Comparison of ENCODE assay signal across 17 cellular contexts in genomic region chr12:108447168-108447840, GRCh38.
DNase-seq lines count a peak whose midpoint lies in the region; ATAC-seq and TF ChIP-seq lines count a peak whose summit lies in the region.
"Had no signal": no experiment of that assay in that cellular context is flagged by ENCODE, and none has a peak within 500 bp of the region (broad histone marks: within the 10 kb centered on the region; RNA-seq: fewer than 3 reads in every experiment).

No MANE protein-coding gene starts in this region.

- 33% methylated on average over 1 of the region's 1 CpG for WGBS in right cardiac atrium
- WGBS in right lobe of liver (ENCODE audit: insufficient coverage, low coverage, low lambda C conversion rate, missing lambda C conversion rate), result 43% methylated on average over 1 of the region's 1 CpG
- WGBS in ovary, 3 donors, result 3 to 19% (median 16%) methylated on average over 1 of the region's 1 CpG

- TF ChIP-seq POLR2A in right lobe of liver (IDR thresholded peaks at IDR 0.05), result no peak
- TF ChIP-seq POLR2A in ovary (IDR thresholded peaks at IDR 0.05), result no peak

- no peaks in the 10 kb centered on the region for H3K36me3 ChIP-seq in left ventricle myocardium inferior
- no peaks in the 10 kb centered on the region for H3K36me3 ChIP-seq in colonic mucosa
- no peaks in the 10 kb centered on the region for H3K36me3 ChIP-seq in upper lobe of right lung
- H3K36me3 ChIP-seq in right lobe of liver, result no peaks in the 10 kb centered on the region
- no peaks in the 10 kb centered on the region for H3K36me3 ChIP-seq in ovary
- H3K36me3 ChIP-seq: esophagus squamous epithelium, HAP-1, tibial nerve had no signal

- peaks cover 63% of the 10 kb centered on the region for H3K27me3 ChIP-seq in left ventricle myocardium inferior (ENCODE audit: low read depth)
- no peaks in the 10 kb centered on the region for H3K27me3 ChIP-seq in right cardiac atrium (ENCODE audit: control insufficient read depth, insufficient read depth)
- H3K27me3 ChIP-seq in colonic mucosa, result no peaks in the 10 kb centered on the region
- peaks cover 6% of the 10 kb centered on the region for H3K27me3 ChIP-seq in upper lobe of right lung
- no peaks in the 10 kb centered on the region for H3K27me3 ChIP-seq in right lobe of liver
- no peaks in the 10 kb centered on the region for H3K27me3 ChIP-seq in ovary
- H3K27me3 ChIP-seq: tibial nerve had no signal

- intact Hi-C loops in left ventricle myocardium inferior (cut with micrococcal nuclease), result no loop called here
- intact Hi-C loops in right cardiac atrium (cut with DNase I), result no loop called here
- intact Hi-C loops in colonic mucosa (cut with DNase I), result no loop called here
- intact Hi-C loops in upper lobe of right lung (cut with DNase I), result no loop called here
- intact Hi-C loops in right lobe of liver (cut with DNase I), result no loop called here
- intact Hi-C loops in ovary (cut with DNase I), result no loop called here

- H3K4me1 ChIP-seq in left ventricle myocardium inferior (no peaks in the 10 kb centered on the region), right cardiac atrium (ENCODE audit: control insufficient read depth, insufficient read depth, low read length) (no peaks in the 10 kb centered on the region), colonic mucosa (no peaks in the 10 kb centered on the region), upper lobe of right lung (peaks cover 22% of the 10 kb centered on the region), right lobe of liver (no peaks in the 10 kb centered on the region), ovary (ENCODE audit: insufficient read depth) (no peaks in the 10 kb centered on the region)
- H3K4me1 ChIP-seq: HAP-1 had no signal

- H3K9me3 ChIP-seq in left ventricle myocardium inferior (replicated peaks), result no peaks in the 10 kb centered on the region
- H3K9me3 ChIP-seq in right cardiac atrium (ENCODE audit: control insufficient read depth, low read length), result no peaks in the 10 kb centered on the region
- no peaks in the 10 kb centered on the region for H3K9me3 ChIP-seq in colonic mucosa
- no peaks in the 10 kb centered on the region for H3K9me3 ChIP-seq in upper lobe of right lung
- H3K9me3 ChIP-seq in right lobe of liver, result no peaks in the 10 kb centered on the region
- H3K9me3 ChIP-seq in ovary, result no peaks in the 10 kb centered on the region
- H3K9me3 ChIP-seq: esophagus squamous epithelium, HAP-1, tibial nerve had no signal

- no peak for TF ChIP-seq EP300 in ovary (IDR thresholded peaks at IDR 0.05)

- ATAC-seq in right cardiac atrium, result no peak
- ATAC-seq in upper lobe of right lung, result no peak
- no peak for ATAC-seq in right lobe of liver

- no peak overlapping the region for H3K9ac ChIP-seq in colonic mucosa (ENCODE audit: low read depth in 2 of 2, low read length in 2 of 2)

- H3K4me3 ChIP-seq in left ventricle myocardium inferior (no peak overlapping the region), right cardiac atrium (ENCODE audit: low read length) (no peak overlapping the region), colonic mucosa (no peak overlapping the region), upper lobe of right lung (no peak overlapping the region), right lobe of liver (no peak overlapping the region), ovary (no peak overlapping the region)
- H3K4me3 ChIP-seq: dorsolateral prefrontal cortex, esophagus squamous epithelium, HAP-1, lung, tibial nerve had no signal

- DNase-seq in left ventricle myocardium inferior (no peak), right cardiac atrium (no peak), colonic mucosa (no peak), lung microvascular endothelial cell (ENCODE audit: low read depth in 2 of 2) (peak; percentile 21 to 61), upper lobe of right lung (no peak), right lobe of liver (no peak), ovary (no peak), NCI-H526 treated with DMSO at 0.1 percent for 48 hours (lab: John Stamatoyannopoulos, UW) (no peak)
- DNase-seq: 8988T; activated CD4-positive, CD25-positive, alpha-beta regulatory T cell treated with anti-CD3 and anti-CD28 coated beads, Interleukin-2, amount 50 U/mL, for 72 hours; activated CD8-positive, alpha-beta memory T cell treated with anti-CD3 and anti-CD28 coated beads, Interleukin-2, amount 50 U/mL, for 4 hours; esophagus squamous epithelium; stimulated activated CD4-positive, alpha-beta T cell treated with anti-CD3 and anti-CD28 coated beads, Interleukin-4, amount 100 ng/mL, for 4 hours had no signal

- no peak for TF ChIP-seq CTCF in left ventricle myocardium inferior (IDR thresholded peaks at IDR 0.05; ENCODE audit: borderline replicate concordance)
- no peak for TF ChIP-seq CTCF in colonic mucosa (IDR thresholded peaks at IDR 0.05)
- no peak for TF ChIP-seq CTCF in upper lobe of right lung (IDR thresholded peaks at IDR 0.05)
- no peak for TF ChIP-seq CTCF in right lobe of liver (IDR thresholded peaks at IDR 0.05)
- TF ChIP-seq CTCF in ovary (IDR thresholded peaks at IDR 0.05), result no peak

- H3K27ac ChIP-seq in left ventricle myocardium inferior (replicated peaks), result peak overlapping the region; percentile 60
- H3K27ac ChIP-seq in right cardiac atrium (ENCODE audit: low read length), result no peak overlapping the region
- H3K27ac ChIP-seq in colonic mucosa, result peak overlapping the region; percentile 38
- H3K27ac ChIP-seq in upper lobe of right lung, result peak overlapping the region; percentile 44
- no peak overlapping the region for H3K27ac ChIP-seq in right lobe of liver
- no peak overlapping the region for H3K27ac ChIP-seq in ovary
- H3K27ac ChIP-seq: tibial nerve had no signal

Comparison
In these comparisons a context has a peak if more than half of its experiments do, and no peak if none do; other contexts are left out.
1. H3K27ac ChIP-seq: peak in left ventricle myocardium inferior (single experiment), colonic mucosa (single experiment) and upper lobe of right lung (single experiment); none in right cardiac atrium (single experiment), right lobe of liver (0 of 3) and ovary (0 of 2).
2. DNase-seq: peak in lung microvascular endothelial cell (2 of 2); none in left ventricle myocardium inferior (single experiment), right cardiac atrium (0 of 3), colonic mucosa (single experiment), upper lobe of right lung (single experiment), right lobe of liver (0 of 3), ovary (0 of 5) and NCI-H526 treated with DMSO at 0.1 percent for 48 hours (single experiment).